In genomic region chr7:26861050-26861449, GRCh38 we compare ENCODE assay signal across 25 cellular contexts.
DNase-seq lines count a peak whose midpoint lies in the region; ATAC-seq, FAIRE-seq and TF ChIP-seq lines count a peak whose summit lies in the region.
"Had no signal": no experiment of that assay in that cellular context is flagged by ENCODE, and none has a peak within 500 bp of the region (broad histone marks: within the 10 kb centered on the region; RNA-seq: fewer than 3 reads in every experiment).

No MANE protein-coding gene starts in this region.

- no peaks in the 10 kb centered on the region for H3K36me3 ChIP-seq in HEK293 (ENCODE audit: control insufficient read depth in 2 of 2, insufficient read depth in 1 of 2, low read length in 2 of 2)
- H3K36me3 ChIP-seq: pancreas had no signal

- no peak overlapping the region for H3K4me3 ChIP-seq in HEK293 (ENCODE audit: low read depth, low read length)
- H3K4me3 ChIP-seq: BLaER1 treated with 17β-estradiol and CSF1 and Interleukin-3, amounts not matched to agents 10 nM and 100 nM; pancreas; skin epidermis had no signal

- H3K27ac Mint-ChIP-seq in nephron progenitor cell = peak overlapping the region; percentile 70
- H3K27ac Mint-ChIP-seq in activated naive CD8-positive, alpha-beta T cell treated with anti-CD3 and anti-CD28 coated beads, Interleukin-2, amount 50 U/mL, for 24 hours = no peak overlapping the region
- H3K27ac Mint-ChIP-seq: activated naive CD8-positive, alpha-beta T cell treated with anti-CD3 and anti-CD28 coated beads for 36 hours; activated T-cell treated with anti-CD3 and anti-CD28 coated beads, Interleukin-2, amount 50 U/mL, for 24 hours; stimulated activated naive B cell treated with anti-CD40 and anti-IgM and Interleukin-4, amounts not matched to agents 10 μg/mL and 1 μg/mL and 100 μg/mL, for 72 hours had no signal

- peaks cover 38% of the 10 kb centered on the region for H3K4me1 ChIP-seq in HEK293 (ENCODE audit: control insufficient read depth, insufficient read depth, low read length)

- peak; percentile 35 for FAIRE-seq in RCC 7860 (lab: Jason Lieb, UNC)
- FAIRE-seq: bronchial epithelial cell, endothelial cell of umbilical vein, pancreas had no signal

- no peak for ATAC-seq in activated naive CD8-positive, alpha-beta T cell treated with anti-CD3 and anti-CD28 coated beads, Interleukin-2, amount 50 U/mL, for 24 hours
- no peak for ATAC-seq in GM21786 (IDR thresholded peaks at IDR 0.05; ENCODE audit: unreplicated experiment)
- ATAC-seq: pancreas; stimulated activated naive B cell treated with anti-CD40 and anti-IgM and Interleukin-4, amounts not matched to agents 10 μg/mL and 1 μg/mL and 100 μg/mL, for 72 hours had no signal

- TF ChIP-seq CTCF in HEK293 (tag by site-specific recombination; IDR thresholded peaks at IDR 0.05) = no peak
- no peak for TF ChIP-seq CTCF in nephron progenitor cell (IDR thresholded peaks at IDR 0.05)

- H3K27ac ChIP-seq in HEK293 (ENCODE audit: extremely low read depth, low read depth, low read length) = no peak overlapping the region
- H3K27ac ChIP-seq: BLaER1 treated with 17β-estradiol and CSF1 and Interleukin-3, amounts not matched to agents 10 nM and 100 nM; pancreas; skin epidermis had no signal

- no peaks in the 10 kb centered on the region for H3K36me3 Mint-ChIP-seq in nephron progenitor cell (ENCODE audit: low read depth)
- H3K36me3 Mint-ChIP-seq in activated naive CD8-positive, alpha-beta T cell treated with anti-CD3 and anti-CD28 coated beads, Interleukin-2, amount 50 U/mL, for 24 hours (ENCODE audit: low read depth) = peaks cover 7% of the 10 kb centered on the region
- H3K36me3 Mint-ChIP-seq: immature natural killer cell had no signal

- H3K4me3 Mint-ChIP-seq in nephron progenitor cell = peak overlapping the region; percentile 67
- H3K4me3 Mint-ChIP-seq in activated naive CD8-positive, alpha-beta T cell treated with anti-CD3 and anti-CD28 coated beads, Interleukin-2, amount 50 U/mL, for 24 hours = no peak overlapping the region
- H3K4me3 Mint-ChIP-seq: activated naive CD8-positive, alpha-beta T cell treated with anti-CD3 and anti-CD28 coated beads for 36 hours; activated T-cell treated with anti-CD3 and anti-CD28 coated beads, Interleukin-2, amount 50 U/mL, for 24 hours; immature natural killer cell; stimulated activated naive B cell treated with anti-CD40 and anti-IgM and Interleukin-4, amounts not matched to agents 10 μg/mL and 1 μg/mL and 100 μg/mL, for 72 hours had no signal

- H3K4me1 Mint-ChIP-seq in nephron progenitor cell = peaks cover 95% of the 10 kb centered on the region
- peaks cover 29% of the 10 kb centered on the region for H3K4me1 Mint-ChIP-seq in activated naive CD8-positive, alpha-beta T cell treated with anti-CD3 and anti-CD28 coated beads, Interleukin-2, amount 50 U/mL, for 24 hours

- H3K9me3 ChIP-seq in HEK293 (ENCODE audit: control insufficient read depth, insufficient read depth, low read depth, low read length) = no peaks in the 10 kb centered on the region
- H3K9me3 ChIP-seq: pancreas had no signal

- POLR2A ChIA-PET in HEK293 (lab: Yijun Ruan, JAX) = interaction anchor here (0.7 to 1.1 kb wide), 2 partner anchors 290 to 311 kb away, joined by 3 to 4 read pairs; no protein-coding TSS in a partner anchor

- CTCF ChIA-PET in HEK293 (lab: Yijun Ruan, JAX) = interaction anchor here (0.5 to 0.7 kb wide), 4 partner anchors 98 to 273 kb away, joined by 3 to 6 read pairs (median 3); no protein-coding TSS in a partner anchor

- peak; percentile 38 for DNase-seq in MV-4-11 (lab: John Stamatoyannopoulos, UW)
- no peak for DNase-seq in RCC 7860 (ENCODE audit: low spot score)
- DNase-seq in nephron progenitor cell = no peak
- no peak for DNase-seq in SW480 (ENCODE audit: low spot score)
- no peak for DNase-seq in activated naive CD8-positive, alpha-beta T cell treated with anti-CD3 and anti-CD28 coated beads, Interleukin-2, amount 50 U/mL, for 24 hours
- no peak for DNase-seq in GDM1 (lab: John Stamatoyannopoulos, UW)
- DNase-seq: activated CD4-positive, alpha-beta T cell treated with anti-CD3 and anti-CD28 coated beads, Interleukin-2, amount 50 U/mL, for 1 hour; activated effector memory CD4-positive, alpha-beta T cell treated with anti-CD3 and anti-CD28 coated beads, Interleukin-2, amount 50 U/mL, for 16 hours; activated naive CD8-positive, alpha-beta T cell treated with anti-CD3 and anti-CD28 coated beads for 36 hours; activated T-cell treated with anti-CD3 and anti-CD28 coated beads, Interleukin-2, amount 50 U/mL, for 24 hours; aorta; COR-L47; immature natural killer cell; IMR-90; left colon; NCI-H2029 treated with DMSO at 0.1 percent for 48 hours; pancreas; SHP77; stimulated activated naive B cell treated with anti-CD40 and anti-IgM and Interleukin-4, amounts not matched to agents 10 μg/mL and 1 μg/mL and 100 μg/mL, for 72 hours had no signal

- no peaks in the 10 kb centered on the region for H3K9me3 Mint-ChIP-seq in nephron progenitor cell
- peaks cover 3% of the 10 kb centered on the region for H3K9me3 Mint-ChIP-seq in activated naive CD8-positive, alpha-beta T cell treated with anti-CD3 and anti-CD28 coated beads, Interleukin-2, amount 50 U/mL, for 24 hours
- H3K9me3 Mint-ChIP-seq: immature natural killer cell; stimulated activated naive B cell treated with anti-CD40 and anti-IgM and Interleukin-4, amounts not matched to agents 10 μg/mL and 1 μg/mL and 100 μg/mL, for 72 hours had no signal

- H3K27me3 Mint-ChIP-seq in nephron progenitor cell (ENCODE audit: low read depth, poor library complexity) = peaks cover 2% of the 10 kb centered on the region
- H3K27me3 Mint-ChIP-seq in activated naive CD8-positive, alpha-beta T cell treated with anti-CD3 and anti-CD28 coated beads, Interleukin-2, amount 50 U/mL, for 24 hours = peaks cover 65% of the 10 kb centered on the region
- H3K27me3 Mint-ChIP-seq: stimulated activated naive B cell treated with anti-CD40 and anti-IgM and Interleukin-4, amounts not matched to agents 10 μg/mL and 1 μg/mL and 100 μg/mL, for 72 hours had no signal

TF ChIP-seq in HEK293, 187 proteins besides CTCF, POLR2A, EP300 and RAD21:
- TF ChIP-seq PRDM6 (tag by site-specific recombination; IDR thresholded peaks at IDR 0.05) = peak; percentile 56; the same call in 1 of the 2 replicates
- no peak for TF ChIP-seq ZNF704 (tag by site-specific recombination; IDR thresholded peaks at IDR 0.05)
